In genomic region chr11:128021304-128022006, GRCh38 we compare ENCODE assay signal across 9 cellular contexts.
DNase-seq lines count a peak whose midpoint lies in the region; ATAC-seq, FAIRE-seq and TF ChIP-seq lines count a peak whose summit lies in the region.
"Had no signal": no experiment of that assay in that cellular context is flagged by ENCODE, and none has a peak within 500 bp of the region (broad histone marks: within the 10 kb centered on the region; RNA-seq: fewer than 3 reads in every experiment).

No MANE protein-coding gene starts in this region.

- no peak for FAIRE-seq in D721Med (lab: Jason Lieb, UNC)

- H3K9me3 ChIP-seq in RWPE2 (ENCODE audit: severe bottlenecking) = no peaks in the 10 kb centered on the region

- no peak overlapping the region for H3K27ac Mint-ChIP-seq in GM23338
- no peak overlapping the region for H3K27ac Mint-ChIP-seq in CD14-positive monocyte
- H3K27ac Mint-ChIP-seq: naive B cell had no signal

- H3K4me3 ChIP-seq in GM23338 = no peak overlapping the region
- H3K4me3 ChIP-seq in RWPE2 (ENCODE audit: severe bottlenecking) = no peak overlapping the region
- no peak overlapping the region for H3K4me3 ChIP-seq in kidney epithelial cell (ENCODE audit: low read depth, low read length)

- no peak for TF ChIP-seq POLR2A in erythroblast (IDR thresholded peaks at IDR 0.05; ENCODE audit: low read length)

- H3K27ac ChIP-seq in GM23338 (ENCODE audit: low read depth) (no peak overlapping the region), RWPE2 (ENCODE audit: poor library complexity, severe bottlenecking) (peak overlapping the region; percentile 50)

- H3K4me1 Mint-ChIP-seq in GM23338 (no peaks in the 10 kb centered on the region), CD14-positive monocyte (peaks cover 1% of the 10 kb centered on the region)
- H3K4me1 Mint-ChIP-seq: naive B cell had no signal

- H3K4me3 Mint-ChIP-seq in GM23338 = no peak overlapping the region
- H3K4me3 Mint-ChIP-seq in CD14-positive monocyte = no peak overlapping the region
- H3K4me3 Mint-ChIP-seq: naive B cell had no signal

- intact Hi-C loops in CD14-positive monocyte (cut with micrococcal nuclease) = no loop called here

- H3K4me2 ChIP-seq in GM23338 = no peak overlapping the region

- no peaks in the 10 kb centered on the region for H4K20me1 ChIP-seq in GM23338 (replicated peaks; ENCODE audit: insufficient read depth)

- DNase-seq in D721Med (ENCODE audit: insufficient read length, low spot score) = no peak
- peak; percentile 56 for DNase-seq in GM23338 (ENCODE audit: low spot score)
- DNase-seq in RWPE2 (ENCODE audit: low spot score) = no peak
- no peak for DNase-seq in kidney epithelial cell (ENCODE audit: low read depth)
- no peak for DNase-seq in erythroblast (lab: John Stamatoyannopoulos, UW)
- no peak for DNase-seq in CD14-positive monocyte (ENCODE audit: low spot score)
- no peak for DNase-seq in SIG-M5 (lab: John Stamatoyannopoulos, UW)
- DNase-seq: naive B cell had no signal

- H3K4me1 ChIP-seq in GM23338 (ENCODE audit: insufficient read depth) = no peaks in the 10 kb centered on the region
- H3K4me1 ChIP-seq in RWPE2 (ENCODE audit: insufficient read depth, poor library complexity, severe bottlenecking) = peaks cover 16% of the 10 kb centered on the region

- H3K36me3 Mint-ChIP-seq in GM23338 (ENCODE audit: low read depth) = no peaks in the 10 kb centered on the region
- no peaks in the 10 kb centered on the region for H3K36me3 Mint-ChIP-seq in CD14-positive monocyte
- H3K36me3 Mint-ChIP-seq: naive B cell had no signal

- no peaks in the 10 kb centered on the region for H3K9me2 ChIP-seq in GM23338 (ENCODE audit: insufficient read depth)

- TF ChIP-seq CTCF in D721Med (IDR thresholded peaks at IDR 0.05; ENCODE audit: insufficient read depth, missing control alignments) (peak; percentile 62), GM23338 (conservative IDR thresholded peaks at IDR 0.05; ENCODE audit: low read depth in 2 of 2) (peak; percentile 70 to 83), RWPE2 (IDR thresholded peaks at IDR 0.05; ENCODE audit: poor library complexity, severe bottlenecking) (peak; percentile 47), kidney epithelial cell (IDR thresholded peaks at IDR 0.05; ENCODE audit: insufficient read depth, low read length, poor library complexity, severe bottlenecking) (peak; percentile 56), CD14-positive monocyte (IDR thresholded peaks at IDR 0.05) (no peak)

- H3F3A ChIP-seq in GM23338 (replicated peaks; ENCODE audit: low read depth) = no peaks in the 10 kb centered on the region

- H3K9me3 Mint-ChIP-seq in GM23338 (no peaks in the 10 kb centered on the region), CD14-positive monocyte (no peaks in the 10 kb centered on the region)
- H3K9me3 Mint-ChIP-seq: naive B cell had no signal

- H3K27me3 ChIP-seq in GM23338 (ENCODE audit: insufficient read depth) = no peaks in the 10 kb centered on the region
- no peaks in the 10 kb centered on the region for H3K27me3 ChIP-seq in RWPE2 (ENCODE audit: insufficient read depth, poor library complexity, severe bottlenecking)
- H3K27me3 ChIP-seq in kidney epithelial cell (ENCODE audit: control insufficient read depth, insufficient read depth, low read length) = no peaks in the 10 kb centered on the region

- no peaks in the 10 kb centered on the region for H3K27me3 Mint-ChIP-seq in GM23338 (ENCODE audit: insufficient read depth, low read depth, poor library complexity)
- peaks cover 0 to 2% (median 0%) of the 10 kb centered on the region in 3 donors for H3K27me3 Mint-ChIP-seq in CD14-positive monocyte (ENCODE audit: low read depth in 3 of 3)

- no peaks in the 10 kb centered on the region for H3K79me2 ChIP-seq in GM23338 (replicated peaks; ENCODE audit: insufficient read depth)

- H2AFZ ChIP-seq in GM23338 = peak overlapping the region; percentile 43; the same call in 1 of the 2 replicates

- no peaks in the 10 kb centered on the region for H3K36me3 ChIP-seq in GM23338 (ENCODE audit: insufficient read depth)
- no peaks in the 10 kb centered on the region for H3K36me3 ChIP-seq in RWPE2 (ENCODE audit: low read depth)
- no peaks in the 10 kb centered on the region for H3K36me3 ChIP-seq in kidney epithelial cell (ENCODE audit: control insufficient read depth, insufficient read depth, low read length)

- ATAC-seq in GM23338 = peak; percentile 91
- ATAC-seq in RWPE2 (ENCODE audit: low read depth) = 0 out of 3 replicates have a peak, but pooled peaks have one; percentile 17
- no peak for ATAC-seq in GM19455 (IDR thresholded peaks at IDR 0.05; ENCODE audit: unreplicated experiment)

TF ChIP-seq in GM23338, 12 proteins besides CTCF, POLR2A, EP300 and RAD21:
- TF ChIP-seq STAT1 (IDR thresholded peaks at IDR 0.05; ENCODE audit: unreplicated experiment) (no peak), EZH2phosphoT487 (IDR thresholded peaks at IDR 0.05; ENCODE audit: unreplicated experiment) (no peak), ETS1 (IDR thresholded peaks at IDR 0.05) (no peak), CREB1 (CRISPR knock-in tag; IDR thresholded peaks at IDR 0.05; ENCODE audit: low read depth) (no peak), EZH2 (IDR thresholded peaks at IDR 0.05; ENCODE audit: low read depth, unreplicated experiment) (no peak), ZNF462 (CRISPR knock-in tag; IDR thresholded peaks at IDR 0.05) (no peak), POLR2AphosphoS5 (IDR thresholded peaks at IDR 0.05; ENCODE audit: low read depth) (no peak), ZNF331 (CRISPR knock-in tag; IDR thresholded peaks at IDR 0.05; ENCODE audit: low read depth) (no peak), JUNB (IDR thresholded peaks at IDR 0.05; ENCODE audit: unreplicated experiment) (no peak)
